ENCODE assay signal across 16 cellular contexts in genomic region chr1:81950037-81950436, GRCh38.
DNase-seq lines count a peak whose midpoint lies in the region; ATAC-seq and TF ChIP-seq lines count a peak whose summit lies in the region.
"Had no signal": no experiment of that assay in that cellular context is flagged by ENCODE, and none has a peak within 500 bp of the region (broad histone marks: within the 10 kb centered on the region; RNA-seq: fewer than 3 reads in every experiment).

No MANE protein-coding gene starts in this region.

- H2BK120ac ChIP-seq in H9 (ENCODE audit: low read depth, low read length, poor library complexity, severe bottlenecking) (no peak overlapping the region), mesendoderm (ENCODE audit: low read depth, low read length) (no peak overlapping the region)

- H3K23ac ChIP-seq in H9 (ENCODE audit: insufficient read length, low read depth, low read length) (no peak overlapping the region), mesendoderm (ENCODE audit: low read length) (no peak overlapping the region)

- no peaks in the 10 kb centered on the region for H3K27me3 Mint-ChIP-seq in H9 (ENCODE audit: low read depth)
- H3K27me3 Mint-ChIP-seq: IgD-negative memory B cell had no signal

- H3K4ac ChIP-seq in H9 (ENCODE audit: low read depth, low read length) (no peak overlapping the region), mesendoderm (ENCODE audit: low read depth, low read length) (no peak overlapping the region)

- no peak overlapping the region for H3K56ac ChIP-seq in H9 (ENCODE audit: insufficient read length, low read depth, low read length)
- H3K56ac ChIP-seq in mesendoderm (ENCODE audit: low read length): peak overlapping the region; percentile 30

- H3K9ac ChIP-seq in H9 (ENCODE audit: extremely low read depth, insufficient read length, low read length) (no peak overlapping the region), mesendoderm (ENCODE audit: low read length) (no peak overlapping the region)
- H3K9ac ChIP-seq: BLaER1 treated with 17β-estradiol and CSF1 and Interleukin-3, amounts not matched to agents 10 nM and 100 nM; GM23248 had no signal

- H3K4me3 ChIP-seq in mesendoderm (ENCODE audit: low read length): no peak overlapping the region
- H3K4me3 ChIP-seq: BLaER1 treated with 17β-estradiol and CSF1 and Interleukin-3, amounts not matched to agents 10 nM and 100 nM; GM23248 had no signal

- no peak overlapping the region for H3K27ac ChIP-seq in H9 (ENCODE audit: insufficient read length, low read depth, low read length)
- peak overlapping the region; percentile 62 for H3K27ac ChIP-seq in VCaP
- no peak overlapping the region for H3K27ac ChIP-seq in mesendoderm (ENCODE audit: low read depth, low read length)
- H3K27ac ChIP-seq: BLaER1 treated with 17β-estradiol and CSF1 and Interleukin-3, amounts not matched to agents 10 nM and 100 nM; GM23248 had no signal

- H3K4me1 Mint-ChIP-seq in H9: peaks cover 5 to 12% of the 10 kb centered on the region in 2 experiments; a peak in 2 of 4 replicates
- H3K4me1 Mint-ChIP-seq: IgD-negative memory B cell had no signal

- peaks cover 3% of the 10 kb centered on the region for H3K79me1 ChIP-seq in H9 (ENCODE audit: insufficient read depth, low read depth, low read length, poor library complexity, severe bottlenecking)
- no peaks in the 10 kb centered on the region for H3K79me1 ChIP-seq in mesendoderm (ENCODE audit: low read length)

- no peak overlapping the region for H4K91ac ChIP-seq in H9 (ENCODE audit: insufficient read length, low read depth, low read length)

- H3K4me1 ChIP-seq in H9 (ENCODE audit: insufficient read depth, low read length): 0 out of 2 replicates have a peak, but pooled peaks cover 2% of the 10 kb centered on the region
- H3K4me1 ChIP-seq in mesendoderm (ENCODE audit: control insufficient read depth, low read depth, low read length): peaks cover 4% of the 10 kb centered on the region

- no peak overlapping the region for H3T11ph ChIP-seq in H9 (ENCODE audit: low read length)

- H2AK5ac ChIP-seq in H9 (ENCODE audit: insufficient read length, low read length) (no peak overlapping the region), mesendoderm (ENCODE audit: low read length) (no peak overlapping the region)

- H3K27ac Mint-ChIP-seq in H9: peak overlapping the region in 2 of 3 experiments; percentile 13 to 85; a peak in 5 of 7 replicates
- H3K27ac Mint-ChIP-seq: IgD-negative memory B cell had no signal

- no peaks in the 10 kb centered on the region for H4K20me1 ChIP-seq in H9 (ENCODE audit: control insufficient read depth, insufficient read depth, insufficient read length)
- H4K20me1 ChIP-seq: BLaER1 treated with 17β-estradiol and CSF1 and Interleukin-3, amounts not matched to agents 10 nM and 100 nM had no signal

- no peak overlapping the region for H4K5ac ChIP-seq in H9 (ENCODE audit: insufficient read length, low read depth, low read length)
- H4K5ac ChIP-seq in mesendoderm (ENCODE audit: low read length): no peak overlapping the region

- TF ChIP-seq CTCF in H9 (conservative IDR thresholded peaks at IDR 0.05): no peak
- TF ChIP-seq CTCF in VCaP (conservative IDR thresholded peaks at IDR 0.05): no peak

- no peak overlapping the region for H2BK20ac ChIP-seq in H9 (ENCODE audit: low read depth, low read length, poor library complexity, severe bottlenecking)

- no peaks in the 10 kb centered on the region for H3K36me3 ChIP-seq in mesendoderm (ENCODE audit: control insufficient read depth, insufficient read depth, low read length)
- H3K36me3 ChIP-seq: BLaER1 treated with 17β-estradiol and CSF1 and Interleukin-3, amounts not matched to agents 10 nM and 100 nM had no signal

- no peak overlapping the region for H2AFZ ChIP-seq in H9 (ENCODE audit: low read length)
- H2AFZ ChIP-seq: GM23248 had no signal

- no peaks in the 10 kb centered on the region for H3K9me3 ChIP-seq in H9 (ENCODE audit: control insufficient read depth, low read depth, low read length)
- H3K9me3 ChIP-seq: BLaER1 treated with 17β-estradiol and CSF1 and Interleukin-3, amounts not matched to agents 10 nM and 100 nM had no signal

- H3K79me2 ChIP-seq in H9 (ENCODE audit: insufficient read depth, low read length) (peaks cover 4% of the 10 kb centered on the region; the same call in 1 of the 2 replicates), mesendoderm (ENCODE audit: control insufficient read depth, insufficient read depth, low read length) (peaks cover 8% of the 10 kb centered on the region)

- H3K4me3 Mint-ChIP-seq in H9: no peak overlapping the region
- H3K4me3 Mint-ChIP-seq: IgD-negative memory B cell had no signal

- DNase-seq in NCI-H2107 treated with DMSO at 0.1 percent for 48 hours (lab: John Stamatoyannopoulos, UW; ENCODE audit: unreplicated experiment) (peak; percentile 27), NCI-H2107 (lab: John Stamatoyannopoulos, UW) (no peak), H9 (no peak), mesendoderm (no peak), NCI-H2196 treated with DMSO at 0.1 percent for 48 hours (lab: John Stamatoyannopoulos, UW; ENCODE audit: unreplicated experiment) (no peak)
- DNase-seq: GF-D8; GM23248; NCI-H1930; NCI-H345; NK-92 treated with Interleukin-12 subunit alpha and Interleukin-12 subunit beta, amount 100 ng/mL, for 24 hours; SIG-M5 had no signal

- H3K4me2 ChIP-seq in H9 (ENCODE audit: insufficient read depth, insufficient read length, low read length): no peak overlapping the region
- no peak overlapping the region for H3K4me2 ChIP-seq in mesendoderm (ENCODE audit: low read length)

- no peaks in the 10 kb centered on the region for H3K9me3 Mint-ChIP-seq in H9

- H2BK15ac ChIP-seq in H9 (ENCODE audit: low read depth, low read length): no peak overlapping the region
- no peak overlapping the region for H2BK15ac ChIP-seq in mesendoderm (replicated peaks; ENCODE audit: low read depth)

- H4K8ac ChIP-seq in H9 (replicated peaks; ENCODE audit: insufficient read length, low read depth, low read length) (no peak overlapping the region), mesendoderm (ENCODE audit: low read depth, low read length) (no peak overlapping the region)

- H3K14ac ChIP-seq in H9 (ENCODE audit: insufficient read depth, low read length): no peak overlapping the region

- no peak overlapping the region for H2BK12ac ChIP-seq in H9 (ENCODE audit: insufficient read length, low read depth, low read length)

- H2BK5ac ChIP-seq in H9 (ENCODE audit: insufficient read length, low read length): no peak overlapping the region
- no peak overlapping the region for H2BK5ac ChIP-seq in mesendoderm (ENCODE audit: low read length)

- H3K23me2 ChIP-seq in H9 (ENCODE audit: insufficient read length, low read depth, low read length, poor library complexity, severe bottlenecking): no peaks in the 10 kb centered on the region

- H3K18ac ChIP-seq in H9 (ENCODE audit: insufficient read length, low read depth, low read length) (no peak overlapping the region), mesendoderm (ENCODE audit: low read length) (no peak overlapping the region)

- H3K27me3 ChIP-seq in H9 (ENCODE audit: insufficient read depth, low read length) (no peaks in the 10 kb centered on the region), mesendoderm (ENCODE audit: insufficient read depth, low read length, poor library complexity) (no peaks in the 10 kb centered on the region)
- H3K27me3 ChIP-seq: BLaER1 treated with 17β-estradiol and CSF1 and Interleukin-3, amounts not matched to agents 10 nM and 100 nM had no signal

- ATAC-seq in GM18868 (IDR thresholded peaks at IDR 0.05; ENCODE audit: unreplicated experiment) (no peak), HG03135 (IDR thresholded peaks at IDR 0.05; ENCODE audit: unreplicated experiment) (no peak)

- peaks cover 7 to 43% (median 41%) of the 10 kb centered on the region in 3 experiments; a peak in 6 of 7 replicates for H3K36me3 Mint-ChIP-seq in H9 (ENCODE audit: insufficient read depth in 1 of 3, low read depth in 3 of 3)
- H3K36me3 Mint-ChIP-seq: IgD-negative memory B cell had no signal
